1 cellular context compared by ENCODE assay signal in the genomic region with DNA sequence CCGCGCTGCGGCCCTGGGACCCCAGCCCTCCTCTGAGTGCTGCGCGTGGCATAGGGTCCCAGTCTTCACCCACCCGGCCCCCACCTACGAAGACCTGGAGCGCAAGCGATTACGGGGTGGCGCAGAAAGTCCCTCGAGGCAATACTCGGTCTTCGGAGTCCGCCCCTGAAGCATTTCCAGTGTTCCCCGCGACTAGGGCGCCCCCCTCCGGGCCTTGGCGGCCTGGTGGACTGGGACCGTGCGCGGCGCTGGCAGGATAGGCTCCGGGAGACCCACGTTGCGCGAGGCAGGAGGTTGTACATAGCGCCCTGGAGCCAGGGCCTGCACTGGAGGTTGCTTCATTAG.
A peak's percentile ranks its signal among the peaks of the same experiment; 100 is the strongest.
TF ChIP-seq lines count a peak whose summit lies in the region.

No MANE protein-coding gene starts in this region.

TF ChIP-seq in K562, 482 proteins besides CTCF, POLR2A, EP300 and RAD21 (continued from another document and continues in another):
- TF ChIP-seq, protein P1, sequence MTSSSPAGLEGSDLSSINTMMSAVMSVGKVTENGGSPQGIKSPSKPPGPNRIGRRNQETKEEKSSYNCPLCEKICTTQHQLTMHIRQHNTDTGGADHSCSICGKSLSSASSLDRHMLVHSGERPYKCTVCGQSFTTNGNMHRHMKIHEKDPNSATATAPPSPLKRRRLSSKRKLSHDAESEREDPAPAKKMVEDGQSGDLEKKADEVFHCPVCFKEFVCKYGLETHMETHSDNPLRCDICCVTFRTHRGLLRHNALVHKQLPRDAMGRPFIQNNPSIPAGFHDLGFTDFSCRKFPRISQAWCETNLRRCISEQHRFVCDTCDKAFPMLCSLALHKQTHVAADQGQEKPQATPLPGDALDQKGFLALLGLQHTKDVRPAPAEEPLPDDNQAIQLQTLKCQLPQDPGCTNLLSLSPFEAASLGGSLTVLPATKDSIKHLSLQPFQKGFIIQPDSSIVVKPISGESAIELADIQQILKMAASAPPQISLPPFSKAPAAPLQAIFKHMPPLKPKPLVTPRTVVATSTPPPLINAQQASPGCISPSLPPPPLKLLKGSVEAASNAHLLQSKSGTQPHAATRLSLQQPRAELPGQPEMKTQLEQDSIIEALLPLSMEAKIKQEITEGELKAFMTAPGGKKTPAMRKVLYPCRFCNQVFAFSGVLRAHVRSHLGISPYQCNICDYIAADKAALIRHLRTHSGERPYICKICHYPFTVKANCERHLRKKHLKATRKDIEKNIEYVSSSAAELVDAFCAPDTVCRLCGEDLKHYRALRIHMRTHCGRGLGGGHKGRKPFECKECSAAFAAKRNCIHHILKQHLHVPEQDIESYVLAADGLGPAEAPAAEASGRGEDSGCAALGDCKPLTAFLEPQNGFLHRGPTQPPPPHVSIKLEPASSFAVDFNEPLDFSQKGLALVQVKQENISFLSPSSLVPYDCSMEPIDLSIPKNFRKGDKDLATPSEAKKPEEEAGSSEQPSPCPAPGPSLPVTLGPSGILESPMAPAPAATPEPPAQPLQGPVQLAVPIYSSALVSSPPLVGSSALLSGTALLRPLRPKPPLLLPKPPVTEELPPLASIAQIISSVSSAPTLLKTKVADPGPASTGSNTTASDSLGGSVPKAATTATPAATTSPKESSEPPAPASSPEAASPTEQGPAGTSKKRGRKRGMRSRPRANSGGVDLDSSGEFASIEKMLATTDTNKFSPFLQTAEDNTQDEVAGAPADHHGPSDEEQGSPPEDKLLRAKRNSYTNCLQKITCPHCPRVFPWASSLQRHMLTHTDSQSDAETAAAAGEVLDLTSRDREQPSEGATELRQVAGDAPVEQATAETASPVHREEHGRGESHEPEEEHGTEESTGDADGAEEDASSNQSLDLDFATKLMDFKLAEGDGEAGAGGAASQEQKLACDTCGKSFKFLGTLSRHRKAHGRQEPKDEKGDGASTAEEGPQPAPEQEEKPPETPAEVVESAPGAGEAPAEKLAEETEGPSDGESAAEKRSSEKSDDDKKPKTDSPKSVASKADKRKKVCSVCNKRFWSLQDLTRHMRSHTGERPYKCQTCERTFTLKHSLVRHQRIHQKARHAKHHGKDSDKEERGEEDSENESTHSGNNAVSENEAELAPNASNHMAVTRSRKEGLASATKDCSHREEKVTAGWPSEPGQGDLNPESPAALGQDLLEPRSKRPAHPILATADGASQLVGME (CRISPR knock-in tag; IDR thresholded peaks at IDR 0.05) = no peak
- TF ChIP-seq ETS1 (conservative IDR thresholded peaks at IDR 0.05; ENCODE audit: control insufficient read depth, low read depth, low read length) (peak; percentile 51; the same call in 1 of the 2 replicates), THRB (CRISPR knock-in tag; conservative IDR thresholded peaks at IDR 0.05) (no peak), MCM7 (IDR thresholded peaks at IDR 0.05) (no peak), NELFE (IDR thresholded peaks at IDR 0.05; ENCODE audit: insufficient read depth, insufficient read length) (no peak), SAFB (IDR thresholded peaks at IDR 0.05; ENCODE audit: borderline replicate concordance, low read depth, low read length) (peak; percentile 87), NCOA1 (IDR thresholded peaks at IDR 0.05; ENCODE audit: low read depth) (no peak), BRD4 (IDR thresholded peaks at IDR 0.05) (no peak), RCOR1 (IDR thresholded peaks at IDR 0.05; ENCODE audit: borderline replicate concordance in 1 of 2, low read depth in 2 of 2, low read length in 2 of 2) (peak in 1 of 2 experiments; percentile 51; a peak in 1 of 4 replicates), CHD1 (IDR thresholded peaks at IDR 0.05; ENCODE audit: low read length) (no peak), ZNF253 (CRISPR knock-in tag; conservative IDR thresholded peaks at IDR 0.05) (no peak), CBFB (CRISPR knock-in tag; IDR thresholded peaks at IDR 0.05) (no peak), LCOR (CRISPR knock-in tag; IDR thresholded peaks at IDR 0.05) (peak; percentile 58; the same call in 1 of the 2 replicates), PTRF (tag; IDR thresholded peaks at IDR 0.05) (no peak), SRF (CRISPR knock-in tag; IDR thresholded peaks at IDR 0.05) (no peak), HMGXB4 (CRISPR knock-in tag; IDR thresholded peaks at IDR 0.05) (0 out of 2 replicates have a peak, but pooled peaks have one; percentile 15), ATF3 (IDR thresholded peaks at IDR 0.05) (no peak), ATF3 (CRISPR knock-in tag; conservative IDR thresholded peaks at IDR 0.05) (peak; percentile 60; the same call in 1 of the 2 replicates), SIX5 (IDR thresholded peaks at IDR 0.05; ENCODE audit: borderline replicate concordance in 1 of 2, insufficient read depth in 1 of 2, low read depth in 1 of 2, low read length in 2 of 2) (no peak), OTX1 (CRISPR knock-in tag; IDR thresholded peaks at IDR 0.05) (no peak), DMBX1 (CRISPR knock-in tag; IDR thresholded peaks at IDR 0.05; ENCODE audit: borderline replicate concordance) (no peak), ZBTB11 (CRISPR knock-in tag; IDR thresholded peaks at IDR 0.05) (0 out of 6 replicates have a peak, but pooled peaks of 1 of the 3 experiments have one; percentile 11), EP400 (IDR thresholded peaks at IDR 0.05) (peak; percentile 83), ZNF780A (CRISPR knock-in tag; IDR thresholded peaks at IDR 0.05) (no peak), BCL6 (CRISPR knock-in tag; IDR thresholded peaks at IDR 0.05) (no peak), NR4A1 (CRISPR knock-in tag; IDR thresholded peaks at IDR 0.05) (no peak), NR4A1 (tag; IDR thresholded peaks at IDR 0.05) (no peak), MYBL2 (IDR thresholded peaks at IDR 0.05; ENCODE audit: low read depth) (no peak), MYBL2 (CRISPR knock-in tag; IDR thresholded peaks at IDR 0.05; ENCODE audit: borderline replicate concordance) (no peak), MAFK (IDR thresholded peaks at IDR 0.05; ENCODE audit: low read length) (no peak), BRCA1 (IDR thresholded peaks at IDR 0.05) (no peak), BRCA1 (CRISPR knock-in tag; IDR thresholded peaks at IDR 0.05) (no peak)
- TF ChIP-seq, protein P2, sequence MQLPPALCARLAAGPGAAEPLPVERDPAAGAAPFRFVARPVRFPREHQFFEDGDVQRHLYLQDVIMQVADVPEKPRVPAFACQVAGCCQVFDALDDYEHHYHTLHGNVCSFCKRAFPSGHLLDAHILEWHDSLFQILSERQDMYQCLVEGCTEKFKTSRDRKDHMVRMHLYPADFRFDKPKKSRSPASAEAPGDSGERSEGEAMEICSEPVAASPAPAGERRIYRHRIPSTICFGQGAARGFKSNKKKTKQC (CRISPR knock-in tag; IDR thresholded peaks at IDR 0.05) = 0 out of 2 replicates have a peak, but pooled peaks have one; percentile 20
